In genomic region chr1:1899967-1900327, GRCh38 we compare ENCODE assay signal across 35 cellular contexts. TPM values are rescaled to one million over a fixed set of nuclear protein-coding genes. Genes with fewer than 3 reads are reported as not detected.
"Had no signal": no experiment of that assay in that cellular context is flagged by ENCODE, and none has a peak within 500 bp of the region (broad histone marks: within the 10 kb centered on the region; RNA-seq: fewer than 3 reads in every experiment).

No MANE protein-coding gene starts in this region.

- H3K4me2 ChIP-seq: smooth muscle cell had no signal

- H3K9me3 ChIP-seq: gastrocnemius medialis, mucosa of descending colon, psoas muscle, uterus had no signal

- H3K79me2 ChIP-seq: parathyroid adenoma had no signal

- H2AFZ ChIP-seq: parathyroid adenoma had no signal

- H3K9ac ChIP-seq: parathyroid adenoma had no signal

- H3K36me3 ChIP-seq: brain microvascular endothelial cell, gastrocnemius medialis, uterus had no signal

- H3K4me3 ChIP-seq: gastrocnemius medialis, mucosa of descending colon, psoas muscle, smooth muscle cell, uterus had no signal

- H3K27ac ChIP-seq: brain microvascular endothelial cell, gastrocnemius medialis, parathyroid adenoma, psoas muscle, uterus, VCaP had no signal

- H3K27ac Mint-ChIP-seq: activated naive CD4-positive, alpha-beta T cell treated with anti-CD3 and anti-CD28 coated beads for 36 hours; activated naive CD8-positive, alpha-beta T cell treated with anti-CD3 and anti-CD28 coated beads, Interleukin-2, amount 10 ng/mL, durations not matched to agents 7 days and 5 days; activated T-cell treated with anti-CD3 and anti-CD28 coated beads, Interleukin-2, amount 50 U/mL, for 72 hours; effector memory CD8-positive, alpha-beta T cell; stimulated activated memory B cell treated with anti-CD40 and anti-IgM and Interleukin-4, amounts not matched to agents 10 μg/mL and 1 μg/mL and 100 μg/mL, for 72 hours; type B pancreatic cell had no signal

- H3K27me3 Mint-ChIP-seq: stimulated activated memory B cell treated with anti-CD40 and anti-IgM and Interleukin-4, amounts not matched to agents 10 μg/mL and 1 μg/mL and 100 μg/mL, for 72 hours; stimulated activated naive CD8-positive, alpha-beta T cell treated with anti-CD3 and anti-CD28 coated beads, Interleukin-15, amount 100 ng/mL, for 72 hours; type B pancreatic cell had no signal

- ATAC-seq: gastrocnemius medialis, left ventricle myocardium superior, mucosa of descending colon, psoas muscle had no signal

- DNase-seq: activated CD4-positive, alpha-beta T cell treated with anti-CD3 and anti-CD28 coated beads for 4 hours; activated CD4-positive, alpha-beta T cell treated with anti-CD3 and anti-CD28 coated beads, Interleukin-2, amount 50 U/mL, for 4 hours; activated effector memory CD4-positive, alpha-beta T cell treated with Interleukin-2 at 50 U/mL for 16 hours; activated naive CD4-positive, alpha-beta T cell treated with anti-CD3 and anti-CD28 coated beads for 36 hours; activated naive CD8-positive, alpha-beta T cell treated with anti-CD3 and anti-CD28 coated beads, Interleukin-2, amount 10 ng/mL, durations not matched to agents 7 days and 5 days; activated T-cell treated with anti-CD3 and anti-CD28 coated beads for 4 hours; activated T-cell treated with anti-CD3 and anti-CD28 coated beads, Interleukin-2, amount 50 U/mL, for 72 hours; brain microvascular endothelial cell; cortex of kidney; effector memory CD8-positive, alpha-beta T cell; erythroblast; gastrocnemius medialis; glutamatergic neuron; left ventricle myocardium superior; nucleus accumbens; stimulated activated CD4-positive, alpha-beta T cell treated with anti-CD3 and anti-CD28 coated beads, Interleukin-1b, Interleukin-23, amount 100 ng/mL, for 48 hours; stimulated activated CD4-positive, alpha-beta T cell treated with anti-CD3 and anti-CD28 coated beads, Interleukin-4, amount 100 ng/mL, for 4 hours; stimulated activated CD8-positive, alpha-beta memory T cell treated with anti-CD3 and anti-CD28 coated beads, Interleukin-4, amount 100 ng/mL, for 48 hours; stimulated activated naive CD8-positive, alpha-beta T cell treated with anti-CD3 and anti-CD28 coated beads, Interleukin-15, amount 100 ng/mL, for 72 hours; substantia nigra; T-helper 9 cell; uterus had no signal

- FAIRE-seq: astrocyte, islet of Langerhans, TTC549 had no signal

- H3K27me3 ChIP-seq: brain microvascular endothelial cell, gastrocnemius medialis, uterus had no signal

- H3K36me3 Mint-ChIP-seq: activated naive CD8-positive, alpha-beta T cell treated with anti-CD3 and anti-CD28 coated beads, Interleukin-2, amount 10 ng/mL, durations not matched to agents 7 days and 5 days; stimulated activated memory B cell treated with anti-CD40 and anti-IgM and Interleukin-4, amounts not matched to agents 10 μg/mL and 1 μg/mL and 100 μg/mL, for 72 hours; type B pancreatic cell had no signal

- H3K4me3 Mint-ChIP-seq: activated naive CD4-positive, alpha-beta T cell treated with anti-CD3 and anti-CD28 coated beads for 36 hours; activated naive CD8-positive, alpha-beta T cell treated with anti-CD3 and anti-CD28 coated beads, Interleukin-2, amount 10 ng/mL, durations not matched to agents 7 days and 5 days; activated T-cell treated with anti-CD3 and anti-CD28 coated beads, Interleukin-2, amount 50 U/mL, for 72 hours; effector memory CD8-positive, alpha-beta T cell; stimulated activated memory B cell treated with anti-CD40 and anti-IgM and Interleukin-4, amounts not matched to agents 10 μg/mL and 1 μg/mL and 100 μg/mL, for 72 hours; stimulated activated naive CD8-positive, alpha-beta T cell treated with anti-CD3 and anti-CD28 coated beads, Interleukin-15, amount 100 ng/mL, for 72 hours; type B pancreatic cell had no signal

- H3K4me1 ChIP-seq: parathyroid adenoma had no signal

- H3K9me3 Mint-ChIP-seq: activated naive CD4-positive, alpha-beta T cell treated with anti-CD3 and anti-CD28 coated beads for 36 hours; activated naive CD8-positive, alpha-beta T cell treated with anti-CD3 and anti-CD28 coated beads, Interleukin-2, amount 10 ng/mL, durations not matched to agents 7 days and 5 days; activated T-cell treated with anti-CD3 and anti-CD28 coated beads, Interleukin-2, amount 50 U/mL, for 72 hours; effector memory CD8-positive, alpha-beta T cell; stimulated activated memory B cell treated with anti-CD40 and anti-IgM and Interleukin-4, amounts not matched to agents 10 μg/mL and 1 μg/mL and 100 μg/mL, for 72 hours; stimulated activated naive CD8-positive, alpha-beta T cell treated with anti-CD3 and anti-CD28 coated beads, Interleukin-15, amount 100 ng/mL, for 72 hours; type B pancreatic cell had no signal

RNA-seq across cellular contexts. Expression of gene CALML6, which starts 15.1 kb away (rescaled TPM):
- total RNA-seq: left ventricle myocardium superior; lung microvascular endothelial cell; T-helper 1 cell treated with Interleukin-12 subunit alpha and Interleukin-12 subunit beta and Interleukin-4 antibody, amounts not matched to agents 30 ng/mL and 1 ng/mL, for 36 hours had no signal
- polyA plus RNA-seq: neural cell had no signal

RNA-seq across cellular contexts. Expression of gene TMEM52, which starts 19.1 kb away (rescaled TPM):
- total RNA-seq: activated naive CD8-positive, alpha-beta T cell treated with anti-CD3 and anti-CD28 coated beads, Interleukin-2, amount 10 ng/mL, durations not matched to agents 7 days and 5 days; T-helper 1 cell treated with Interleukin-12 subunit alpha and Interleukin-12 subunit beta and Interleukin-4 antibody, amounts not matched to agents 30 ng/mL and 1 ng/mL, for 36 hours had no signal
